Comparison of ENCODE assay signal across 35 cellular contexts in the genomic region with DNA sequence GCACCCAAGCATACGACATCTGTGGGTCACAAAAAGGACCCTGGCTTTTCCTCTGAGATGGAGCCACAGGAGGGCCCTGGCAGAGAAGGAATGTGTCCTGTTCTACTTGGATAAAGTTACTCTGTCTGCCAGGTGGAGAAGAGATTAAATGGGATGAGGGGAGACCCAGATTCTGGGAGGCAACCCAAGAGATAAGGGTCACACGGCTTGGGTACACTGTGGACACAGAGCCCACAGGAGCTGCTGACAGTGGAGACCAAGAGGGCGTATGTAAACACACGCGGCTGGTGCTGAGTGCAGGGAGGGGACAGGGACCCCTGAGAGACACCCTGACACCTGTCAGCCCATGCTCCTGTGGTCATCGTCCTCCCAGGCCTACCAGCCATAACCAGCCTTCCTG. TPM values are rescaled to one million over a fixed set of nuclear protein-coding genes. Genes with fewer than 3 reads are reported as not detected.
"Had no signal": no experiment of that assay in that cellular context is flagged by ENCODE, and none has a peak within 500 bp of the region (broad histone marks: within the 10 kb centered on the region; RNA-seq: fewer than 3 reads in every experiment).

No MANE protein-coding gene starts in this region.

- H3K36me3 ChIP-seq: brain microvascular endothelial cell had no signal

- H3K4me3 Mint-ChIP-seq: activated CD8-positive, alpha-beta T cell treated with anti-CD3 and anti-CD28 coated beads for 36 hours; activated naive CD8-positive, alpha-beta T cell; activated T-cell treated with anti-CD3 and anti-CD28 coated beads, Interleukin-2, amount 50 U/mL, for 4 hours; activated T-helper 17 cell treated with anti-CD3 and anti-CD28 coated beads, Interleukin-2, amount 50 U/mL, for 72 hours; effector memory CD8-positive, alpha-beta T cell had no signal

- H3K27ac Mint-ChIP-seq: activated CD8-positive, alpha-beta T cell treated with anti-CD3 and anti-CD28 coated beads for 36 hours; activated naive CD8-positive, alpha-beta T cell; activated T-helper 17 cell treated with anti-CD3 and anti-CD28 coated beads, Interleukin-2, amount 50 U/mL, for 72 hours had no signal

- ATAC-seq: activated CD8-positive, alpha-beta T cell treated with anti-CD3 and anti-CD28 coated beads for 36 hours; activated T-cell treated with anti-CD3 and anti-CD28 coated beads, Interleukin-2, amount 50 U/mL, for 4 hours; activated T-helper 17 cell treated with anti-CD3 and anti-CD28 coated beads, Interleukin-2, amount 50 U/mL, for 72 hours; effector memory CD8-positive, alpha-beta T cell; gastroesophageal sphincter had no signal

- H3K9me3 Mint-ChIP-seq: activated CD8-positive, alpha-beta T cell treated with anti-CD3 and anti-CD28 coated beads for 36 hours; activated T-cell treated with anti-CD3 and anti-CD28 coated beads, Interleukin-2, amount 50 U/mL, for 4 hours; activated T-helper 17 cell treated with anti-CD3 and anti-CD28 coated beads, Interleukin-2, amount 50 U/mL, for 72 hours; effector memory CD8-positive, alpha-beta T cell had no signal

- H3K4me3 ChIP-seq: esophagus squamous epithelium, gastroesophageal sphincter had no signal

- H3K27me3 ChIP-seq: brain microvascular endothelial cell, esophagus squamous epithelium, gastroesophageal sphincter had no signal

- H3K9me3 ChIP-seq: esophagus squamous epithelium, gastroesophageal sphincter had no signal

- H3K4me1 Mint-ChIP-seq: activated T-helper 17 cell treated with anti-CD3 and anti-CD28 coated beads, Interleukin-2, amount 50 U/mL, for 72 hours had no signal

- DNase-seq: activated CD4-positive, alpha-beta T cell treated with anti-CD3 and anti-CD28 coated beads for 4 hours; activated CD4-positive, alpha-beta T cell treated with anti-CD3 and anti-CD28 coated beads, Interleukin-2, amount 50 U/mL, for 1 hour; activated CD4-positive, alpha-beta T cell treated with anti-CD3 and anti-CD28 coated beads, Interleukin-2, amount 50 U/mL, for 48 hours; activated CD4-positive, CD25-positive, alpha-beta regulatory T cell; activated CD4-positive, CD25-positive, alpha-beta regulatory T cell treated with anti-CD3 and anti-CD28 coated beads, Interleukin-2, amount 50 U/mL, for 72 hours; activated CD8-positive, alpha-beta memory T cell treated with anti-CD3 and anti-CD28 coated beads for 24 hours; activated CD8-positive, alpha-beta T cell treated with anti-CD3 and anti-CD28 coated beads for 36 hours; activated effector memory CD4-positive, alpha-beta T cell treated with Interleukin-2 at 50 U/mL for 16 hours; activated gamma-delta T cell treated with Interleukin-2 at 50 U/mL for 16 hours; activated naive CD4-positive, alpha-beta T cell treated with anti-CD3 and anti-CD28 coated beads, Interleukin-2, amount 50 U/mL, for 16 hours; activated naive CD4-positive, alpha-beta T cell treated with Interleukin-2 at 50 U/mL for 16 hours; activated T-cell treated with anti-CD3 and anti-CD28 coated beads, Interleukin-2, amount 50 U/mL, for 4 hours; amniotic stem cell; anterior cingulate cortex; brain microvascular endothelial cell; cortex of kidney; dermis blood vessel endothelial cell; effector CD4-positive, alpha-beta T cell; effector memory CD8-positive, alpha-beta T cell; erythroblast; esophagus squamous epithelium; foreskin melanocyte; head of caudate nucleus; T-helper 2 cell had no signal

- H3K27me3 Mint-ChIP-seq: activated CD8-positive, alpha-beta T cell treated with anti-CD3 and anti-CD28 coated beads for 36 hours; activated naive CD8-positive, alpha-beta T cell; activated T-helper 17 cell treated with anti-CD3 and anti-CD28 coated beads, Interleukin-2, amount 50 U/mL, for 72 hours had no signal

- H3K27ac ChIP-seq: brain microvascular endothelial cell, esophagus squamous epithelium, gastroesophageal sphincter had no signal

RNA-seq across cellular contexts. Expression of gene SPATA31C1, which starts 50.4 kb away (rescaled TPM):
- total RNA-seq: activated CD8-positive, alpha-beta T cell treated with anti-CD3 and anti-CD28 coated beads for 36 hours; activated T-cell treated with anti-CD3 and anti-CD28 coated beads, Interleukin-2, amount 50 U/mL, for 4 hours; astrocyte; bronchial epithelial cell; cardiac septum; chondrocyte; dermis blood vessel endothelial cell; esophagus squamous epithelium; fibroblast of lung; fibroblast of villous mesenchyme; gastroesophageal sphincter; T-helper 1 cell treated with Interleukin-12 subunit alpha and Interleukin-12 subunit beta and Interleukin-4 antibody, amounts not matched to agents 30 ng/mL and 1 ng/mL, for 36 hours had no signal
- polyA plus RNA-seq: adipose tissue, fibroblast of lung had no signal
